8 cellular contexts compared by ENCODE assay signal in the genomic region with DNA sequence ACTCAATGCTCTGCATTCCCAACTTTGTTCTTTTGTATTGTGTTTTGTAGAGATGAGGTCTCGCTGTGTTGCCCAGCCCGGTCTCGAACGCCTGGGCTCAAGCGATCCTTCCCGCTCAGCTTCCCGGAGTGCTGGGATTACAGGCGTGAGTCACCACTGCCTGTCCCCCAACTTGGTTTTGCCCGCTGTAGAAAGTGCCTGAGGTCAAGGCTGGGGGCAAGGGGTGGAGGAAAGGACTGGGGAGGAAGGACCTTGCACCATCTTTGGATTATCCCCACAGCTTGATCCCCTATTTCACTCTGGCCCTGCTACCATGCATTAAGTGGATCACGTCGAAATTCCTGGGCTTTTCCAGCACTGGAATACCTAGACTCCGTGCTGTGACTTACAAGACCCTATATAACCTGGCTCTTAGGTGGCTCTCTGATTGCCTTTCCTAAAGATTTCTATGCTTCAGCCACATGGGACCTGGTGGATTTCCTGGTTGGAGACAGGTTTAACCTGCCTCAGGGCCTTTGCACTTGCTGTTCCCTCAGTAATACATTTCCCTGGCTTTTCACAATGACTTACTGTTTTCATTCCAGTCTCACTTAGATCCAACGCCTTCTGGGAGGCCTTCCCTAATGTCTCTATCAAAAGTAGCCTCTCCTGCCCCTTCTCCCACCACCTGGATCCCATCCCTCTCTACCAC. TPM values are rescaled to one million over a fixed set of nuclear protein-coding genes. Genes with fewer than 3 reads are reported as not detected.
A peak's percentile ranks its signal among the peaks of the same experiment; 100 is the strongest.
DNase-seq lines count a peak whose midpoint lies in the region; ATAC-seq and TF ChIP-seq lines count a peak whose summit lies in the region.

No MANE protein-coding gene starts in this region.

- peaks cover 56 to 57% of the 10 kb centered on the region in 2 donors for H3K27me3 Mint-ChIP-seq in CD8-positive, alpha-beta memory T cell
- peaks cover 67 to 85% of the 10 kb centered on the region in 2 donors for H3K27me3 Mint-ChIP-seq in effector memory CD8-positive, alpha-beta T cell

- H3K4me1 Mint-ChIP-seq in CD8-positive, alpha-beta memory T cell, result peaks cover 25 to 28% (median 27%) of the 10 kb centered on the region in 3 donors
- H3K4me1 Mint-ChIP-seq in effector memory CD8-positive, alpha-beta T cell (ENCODE audit: low read depth in 2 of 2), result peaks cover 12 to 22% of the 10 kb centered on the region in 2 donors

- peaks cover 0 to 4% (median 0%) of the 10 kb centered on the region in 5 donors for H3K9me3 Mint-ChIP-seq in CD8-positive, alpha-beta memory T cell
- no peaks in the 10 kb centered on the region for H3K9me3 Mint-ChIP-seq in effector memory CD8-positive, alpha-beta T cell

- no peaks in the 10 kb centered on the region for H4K20me1 ChIP-seq in osteoblast (ENCODE audit: insufficient read depth, low read length)

- H3K27me3 ChIP-seq in CD8-positive, alpha-beta memory T cell (ENCODE audit: insufficient read depth, low read length, poor library complexity, severe bottlenecking), result peaks cover 26% of the 10 kb centered on the region
- H3K27me3 ChIP-seq in NT2/D1 (ENCODE audit: insufficient read depth, insufficient read length), result peaks cover 30% of the 10 kb centered on the region
- peaks cover 50% of the 10 kb centered on the region for H3K27me3 ChIP-seq in osteoblast (ENCODE audit: insufficient read depth, low read length)

- H3K4me3 Mint-ChIP-seq in CD8-positive, alpha-beta memory T cell, result peak overlapping the region; percentile 64 to 88 (median 74)
- peak overlapping the region; percentile 51 to 80 for H3K4me3 Mint-ChIP-seq in effector memory CD8-positive, alpha-beta T cell

- H3K4me1 ChIP-seq in CD8-positive, alpha-beta memory T cell (ENCODE audit: insufficient read depth, low read length), result peaks cover 5% of the 10 kb centered on the region
- H3K4me1 ChIP-seq in NT2/D1 (ENCODE audit: insufficient read depth, insufficient read length) (peaks cover 26% of the 10 kb centered on the region), osteoblast (ENCODE audit: insufficient read depth, low read length) (peaks cover 5% of the 10 kb centered on the region)

- H3K9ac ChIP-seq in NT2/D1 (ENCODE audit: insufficient read length, low read depth), result peak overlapping the region; percentile 89

- H2AFZ ChIP-seq in osteoblast (ENCODE audit: low read length), result peak overlapping the region; percentile 73

- POLR2A ChIA-PET in CD8-positive, alpha-beta memory T cell (lab: Charles Lee), result no interaction called here

- peaks cover 0 to 2% (median 0%) of the 10 kb centered on the region in 3 donors for H3K36me3 Mint-ChIP-seq in CD8-positive, alpha-beta memory T cell
- peaks cover 6% of the 10 kb centered on the region for H3K36me3 Mint-ChIP-seq in effector memory CD8-positive, alpha-beta T cell (ENCODE audit: insufficient read depth)

- H3K36me3 ChIP-seq in CD8-positive, alpha-beta memory T cell (ENCODE audit: insufficient read depth, low read length), result no peaks in the 10 kb centered on the region
- peaks cover 7% of the 10 kb centered on the region for H3K36me3 ChIP-seq in NT2/D1 (ENCODE audit: insufficient read depth, insufficient read length, low read length)
- H3K36me3 ChIP-seq in osteoblast (ENCODE audit: insufficient read depth, low read length), result no peaks in the 10 kb centered on the region

- H3K79me2 ChIP-seq in osteoblast (ENCODE audit: insufficient read depth, low read length), result no peaks in the 10 kb centered on the region

- H3K9me3 ChIP-seq in CD8-positive, alpha-beta memory T cell (ENCODE audit: low read length), result no peaks in the 10 kb centered on the region
- H3K9me3 ChIP-seq in NT2/D1 (ENCODE audit: insufficient read depth, low read length) (no peaks in the 10 kb centered on the region), osteoblast (ENCODE audit: low read depth, low read length) (no peaks in the 10 kb centered on the region)

- peak overlapping the region in 7 of 8 donors; percentile 6 to 62 (median 47) for H3K27ac Mint-ChIP-seq in CD8-positive, alpha-beta memory T cell
- H3K27ac Mint-ChIP-seq in effector memory CD8-positive, alpha-beta T cell, result peak overlapping the region in 1 of 2 donors; percentile 11

- H3K4me3 ChIP-seq in CD8-positive, alpha-beta memory T cell (ENCODE audit: low read length), result peak overlapping the region; percentile 30
- H3K4me3 ChIP-seq in NT2/D1 (ENCODE audit: insufficient read length, low read depth) (peak overlapping the region; percentile 89), osteoblast (ENCODE audit: insufficient read depth, low read length) (peak overlapping the region; percentile 62)

- no peak overlapping the region for H3K27ac ChIP-seq in CD8-positive, alpha-beta memory T cell (ENCODE audit: low read depth, low read length)
- H3K27ac ChIP-seq in osteoblast (ENCODE audit: low read depth, low read length), result no peak overlapping the region

- CTCF ChIA-PET in CD8-positive, alpha-beta memory T cell (lab: Charles Lee), result no interaction called here

- H3K4me2 ChIP-seq in osteoblast (ENCODE audit: insufficient read depth, low read length), result peak overlapping the region; percentile 72

- ATAC-seq in effector memory CD8-positive, alpha-beta T cell (replicated peaks), result no peak
- ATAC-seq in GM19351 (IDR thresholded peaks at IDR 0.05; ENCODE audit: unreplicated experiment) (no peak), GM18517 (IDR thresholded peaks at IDR 0.05; ENCODE audit: unreplicated experiment) (no peak)

- DNase-seq in CD8-positive, alpha-beta memory T cell, result no peak
- peak; percentile 44 for DNase-seq in NT2/D1 (ENCODE audit: low read depth, low spot score)
- no peak for DNase-seq in effector memory CD8-positive, alpha-beta T cell
- DNase-seq in osteoblast (ENCODE audit: insufficient read length, low spot score, missing footprints), result no peak
- DNase-seq in activated effector memory CD4-positive, alpha-beta T cell treated with anti-CD3 and anti-CD28 coated beads, Interleukin-2, amount 50 U/mL, for 16 hours, result no peak
- DNase-seq in COLO829 (ENCODE audit: low spot score), result no peak

- no peak for TF ChIP-seq CTCF in osteoblast (IDR thresholded peaks at IDR 0.05; ENCODE audit: extremely low read depth, low read depth, low read length)

RNA-seq across cellular contexts. Expression of gene PIANP, which starts 0.6 kb away (rescaled TPM):
- under 1 TPM; 0.49 to 0.79 TPM for total RNA-seq in CD8-positive, alpha-beta memory T cell
- polyA plus RNA-seq in CD8-positive, alpha-beta memory T cell, result 0.77 TPM
- not detected in 2 replicates for total RNA-seq in osteoblast

RNA-seq across cellular contexts. Expression of gene ZNF384, which starts 12.0 kb away (rescaled TPM):
- 10 to 100 TPM; 58.1 to 63.3 TPM for total RNA-seq in CD8-positive, alpha-beta memory T cell
- polyA plus RNA-seq in CD8-positive, alpha-beta memory T cell, result 37.2 TPM
- 19.9 and 22.4 TPM in 2 replicates for total RNA-seq in osteoblast

RNA-seq across cellular contexts. Expression of gene COPS7A, which starts 22.6 kb away (rescaled TPM):
- total RNA-seq in CD8-positive, alpha-beta memory T cell, result 10 to 100 TPM; 48.8 to 49.7 TPM
- polyA plus RNA-seq in CD8-positive, alpha-beta memory T cell, result 46.2 TPM
- total RNA-seq in osteoblast, result 91.9 and 98.8 TPM in 2 replicates

RNA-seq across cellular contexts. Expression of gene ING4, which starts 38.3 kb away (rescaled TPM):
- 10 to 100 TPM; 17.4 to 18.5 TPM for total RNA-seq in CD8-positive, alpha-beta memory T cell
- polyA plus RNA-seq in CD8-positive, alpha-beta memory T cell, result 80.3 TPM
- total RNA-seq in osteoblast, result 46.9 and 53.6 TPM in 2 replicates

RNA-seq across cellular contexts. Expression of gene MLF2, which starts 51.7 kb away (rescaled TPM):
- 100 to 1,000 TPM; 141 to 146 TPM for total RNA-seq in CD8-positive, alpha-beta memory T cell
- 141 TPM for polyA plus RNA-seq in CD8-positive, alpha-beta memory T cell
- 118 and 138 TPM in 2 replicates for total RNA-seq in osteoblast

Comparison
In these comparisons a context has a peak if more than half of its experiments do, and no peak if none do; other contexts are left out.
1. H3K4me3 ChIP-seq: peak in every context shown above with its lines; median percentile 89 in NT2/D1; 62 in osteoblast; 30 in CD8-positive, alpha-beta memory T cell.